In genomic region chr7:14389052-14389988, GRCh38 we compare ENCODE assay signal across 1 cellular context.
TF ChIP-seq lines count a peak whose summit lies in the region.

No MANE protein-coding gene starts in this region.

TF ChIP-seq in HEK293, 187 proteins besides CTCF, POLR2A, EP300 and RAD21 (continued from another document):
- TF ChIP-seq ZNF561 (tag by site-specific recombination; IDR thresholded peaks at IDR 0.05; ENCODE audit: borderline replicate concordance), result 0 out of 2 replicates have a peak, but pooled peaks have one; percentile 39
- no peak for TF ChIP-seq ZNF132 (tag by site-specific recombination; IDR thresholded peaks at IDR 0.05; ENCODE audit: borderline replicate concordance)
- TF ChIP-seq AEBP2 (tag by site-specific recombination; IDR thresholded peaks at IDR 0.05; ENCODE audit: borderline replicate concordance), result no peak
- TF ChIP-seq ZNF248 (tag by site-specific recombination; IDR thresholded peaks at IDR 0.05), result no peak
- no peak for TF ChIP-seq SP7 (tag by site-specific recombination; IDR thresholded peaks at IDR 0.05)
- peak; percentile 26; the same call in 1 of the 2 replicates for TF ChIP-seq PRDM6 (tag by site-specific recombination; IDR thresholded peaks at IDR 0.05)
- no peak for TF ChIP-seq ZNF223 (tag by site-specific recombination; IDR thresholded peaks at IDR 0.05)
- no peak for TF ChIP-seq ZNF571 (tag by site-specific recombination; IDR thresholded peaks at IDR 0.05)
- no peak for TF ChIP-seq ZNF10 (tag by site-specific recombination; IDR thresholded peaks at IDR 0.05)
- no peak for TF ChIP-seq ZNF350 (tag by site-specific recombination; IDR thresholded peaks at IDR 0.05)
- no peak for TF ChIP-seq ZNF433 (tag by site-specific recombination; IDR thresholded peaks at IDR 0.05; ENCODE audit: low read depth)
- no peak for TF ChIP-seq ZNF341 (tag by site-specific recombination; IDR thresholded peaks at IDR 0.05; ENCODE audit: low read depth)
- no peak for TF ChIP-seq ZNF707 (tag by site-specific recombination; IDR thresholded peaks at IDR 0.05)
- TF ChIP-seq PATZ1 (tag by site-specific recombination; IDR thresholded peaks at IDR 0.05), result no peak
- TF ChIP-seq ZNF791 (tag by site-specific recombination; IDR thresholded peaks at IDR 0.05), result no peak
- no peak for TF ChIP-seq ZNF785 (tag by site-specific recombination; IDR thresholded peaks at IDR 0.05)
- no peak for TF ChIP-seq ZNF324 (tag by site-specific recombination; IDR thresholded peaks at IDR 0.05)
- TF ChIP-seq ZBTB44 (tag by site-specific recombination; IDR thresholded peaks at IDR 0.05), result no peak
- peak; percentile 32; the same call in 1 of the 2 replicates for TF ChIP-seq ZBTB8A (tag by site-specific recombination; IDR thresholded peaks at IDR 0.05)
- peak; percentile 39 for TF ChIP-seq WT1 (tag by site-specific recombination; IDR thresholded peaks at IDR 0.05)
- no peak for TF ChIP-seq YY1 (tag by site-specific recombination; IDR thresholded peaks at IDR 0.05)
- no peak for TF ChIP-seq ZNF677 (tag by site-specific recombination; IDR thresholded peaks at IDR 0.05)
- TF ChIP-seq ZNF404 (tag by site-specific recombination; IDR thresholded peaks at IDR 0.05), result no peak
- no peak for TF ChIP-seq ZNF2 (tag by site-specific recombination; IDR thresholded peaks at IDR 0.05)
- no peak for TF ChIP-seq ZNF830 (tag by site-specific recombination; IDR thresholded peaks at IDR 0.05; ENCODE audit: low read depth)
- no peak for TF ChIP-seq ZFP37 (tag by site-specific recombination; IDR thresholded peaks at IDR 0.05)
- TF ChIP-seq ZNF473 (tag by site-specific recombination; IDR thresholded peaks at IDR 0.05), result no peak
- TF ChIP-seq ZSCAN4 (tag by site-specific recombination; IDR thresholded peaks at IDR 0.05), result no peak
- no peak for TF ChIP-seq ZNF555 (tag by site-specific recombination; conservative IDR thresholded peaks at IDR 0.05)
- TF ChIP-seq ZNF24 (tag by site-specific recombination; IDR thresholded peaks at IDR 0.05), result no peak
- TF ChIP-seq ZNF692 (tag by site-specific recombination; IDR thresholded peaks at IDR 0.05), result no peak
- TF ChIP-seq ZNF639 (tag by site-specific recombination; IDR thresholded peaks at IDR 0.05), result no peak
- TF ChIP-seq KLF8 (tag by site-specific recombination; IDR thresholded peaks at IDR 0.05), result no peak
- TF ChIP-seq ZNF423 (tag by site-specific recombination; IDR thresholded peaks at IDR 0.05), result 0 out of 2 replicates have a peak, but pooled peaks have one; percentile 20
- no peak for TF ChIP-seq ELK4 (IDR thresholded peaks at IDR 0.05; ENCODE audit: borderline replicate concordance, low read depth, low read length)
- TF ChIP-seq ZNF747 (tag by site-specific recombination; IDR thresholded peaks at IDR 0.05), result no peak
- TF ChIP-seq ZNF488 (tag by site-specific recombination; IDR thresholded peaks at IDR 0.05), result no peak
- no peak for TF ChIP-seq ZNF335 (tag by site-specific recombination; conservative IDR thresholded peaks at IDR 0.05)
- no peak for TF ChIP-seq ZNF239 (tag by site-specific recombination; IDR thresholded peaks at IDR 0.05)
- TF ChIP-seq TSHZ1 (tag by site-specific recombination; IDR thresholded peaks at IDR 0.05; ENCODE audit: borderline replicate concordance), result no peak
- no peak for TF ChIP-seq ZNF623 (tag by site-specific recombination; IDR thresholded peaks at IDR 0.05)
- TF ChIP-seq ZNF394 (tag by site-specific recombination; IDR thresholded peaks at IDR 0.05; ENCODE audit: borderline replicate concordance), result no peak
- no peak for TF ChIP-seq ZBTB1 (tag by site-specific recombination; IDR thresholded peaks at IDR 0.05)
TF ChIP-seq in HEK293: peak in this region for 9.
